ENCODE assay signal across 17 cellular contexts in the genomic region with DNA sequence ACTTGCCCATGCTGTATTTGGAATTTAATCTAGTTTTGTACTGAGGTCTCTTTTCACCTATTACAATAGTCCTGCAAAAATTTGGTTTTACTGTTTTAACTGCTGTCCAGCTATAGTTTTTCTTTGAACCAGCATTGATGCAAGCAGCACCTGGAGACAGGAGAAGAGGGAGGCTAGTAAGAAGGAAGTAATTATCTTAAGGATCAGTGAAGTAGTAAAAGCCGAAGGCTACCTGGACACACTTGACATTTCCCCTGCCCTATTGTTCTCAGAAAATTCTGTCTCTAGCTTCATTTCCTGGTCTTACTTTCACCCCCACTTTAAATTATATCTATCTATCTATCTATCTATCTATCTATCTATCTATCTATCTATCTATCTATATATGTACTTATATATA.
"Had no signal": no experiment of that assay in that cellular context is flagged by ENCODE, and none has a peak within 500 bp of the region (broad histone marks: within the 10 kb centered on the region; RNA-seq: fewer than 3 reads in every experiment).

No MANE protein-coding gene starts in this region.

- DNase-seq: dermis blood vessel endothelial cell; dorsolateral prefrontal cortex; effector CD4-positive, alpha-beta T cell; effector memory CD4-positive, alpha-beta T cell; foreskin keratinocyte; heart left ventricle; left cardiac atrium; left ventricle myocardium superior; lower lobe of right lung; mesenchymal stem cell; naive thymus-derived CD4-positive, alpha-beta T cell had no signal

- H3K4me3 ChIP-seq: coronary artery, dorsolateral prefrontal cortex, esophagus muscularis mucosa, gastroesophageal sphincter, heart left ventricle, hepatocyte, lower lobe of right lung had no signal

- H3K27me3 Mint-ChIP-seq: naive thymus-derived CD4-positive, alpha-beta T cell had no signal

- H3K27me3 ChIP-seq: dorsolateral prefrontal cortex, esophagus muscularis mucosa, foreskin keratinocyte, gastroesophageal sphincter, heart left ventricle, hepatocyte had no signal

- ATAC-seq: foreskin keratinocyte; gastroesophageal sphincter; heart left ventricle; left cardiac atrium; left lobe of liver; left ventricle myocardium superior; lower lobe of right lung; naive thymus-derived CD4-positive, alpha-beta T cell had no signal

- H3K27ac Mint-ChIP-seq: mesothelial cell of epicardium; naive thymus-derived CD4-positive, alpha-beta T cell had no signal

- H3K27ac ChIP-seq: coronary artery, dorsolateral prefrontal cortex, esophagus muscularis mucosa, foreskin keratinocyte, gastroesophageal sphincter, heart left ventricle, hepatocyte, lower lobe of right lung had no signal

- H3K9me3 ChIP-seq: esophagus muscularis mucosa, gastroesophageal sphincter, heart left ventricle, lower lobe of right lung had no signal

- H3K36me3 Mint-ChIP-seq: mesothelial cell of epicardium; naive thymus-derived CD4-positive, alpha-beta T cell had no signal

- H3K4me1 ChIP-seq: esophagus muscularis mucosa, foreskin keratinocyte, gastroesophageal sphincter, heart left ventricle, lower lobe of right lung had no signal

- H3K4me3 Mint-ChIP-seq: mesothelial cell of epicardium; naive thymus-derived CD4-positive, alpha-beta T cell had no signal

- H3K36me3 ChIP-seq: esophagus muscularis mucosa, gastroesophageal sphincter, heart left ventricle, lower lobe of right lung had no signal

- H3K4me1 Mint-ChIP-seq: naive thymus-derived CD4-positive, alpha-beta T cell had no signal
